ENCODE assay signal across 1 cellular context in the genomic region with DNA sequence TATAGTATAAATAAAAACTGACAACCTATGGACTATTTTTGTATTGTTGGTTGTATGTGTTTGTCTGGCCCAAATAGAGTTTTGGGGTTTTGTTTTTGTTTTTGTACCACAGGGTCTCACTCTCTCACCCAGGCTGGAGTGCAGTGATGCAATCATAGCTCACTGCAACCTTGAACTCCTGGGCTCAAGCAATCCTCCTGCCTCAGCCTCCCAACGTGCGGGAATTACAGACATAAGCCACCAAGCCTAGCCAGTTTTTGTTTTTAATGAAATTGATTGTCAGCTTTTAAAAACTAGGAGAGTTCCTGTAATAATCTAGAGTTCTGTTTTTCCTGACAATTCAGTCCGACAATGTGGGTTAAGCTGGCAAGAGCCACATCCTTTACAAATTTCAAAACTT.
TF ChIP-seq lines count a peak whose summit lies in the region.

No MANE protein-coding gene starts in this region.

TF ChIP-seq in IMR-90, 13 proteins besides CTCF, POLR2A, EP300 and RAD21:
- no peak for TF ChIP-seq MAZ (IDR thresholded peaks at IDR 0.05; ENCODE audit: borderline replicate concordance, low read depth, low read length)
- peak; percentile 25; the same call in 1 of the 2 replicates for TF ChIP-seq CEBPB (IDR thresholded peaks at IDR 0.05; ENCODE audit: low read depth, low read length)
